ENCODE assay signal across 13 cellular contexts in genomic region chr10:56449770-56450169, GRCh38.
DNase-seq lines count a peak whose midpoint lies in the region; ATAC-seq and TF ChIP-seq lines count a peak whose summit lies in the region.
"Had no signal": no experiment of that assay in that cellular context is flagged by ENCODE, and none has a peak within 500 bp of the region (broad histone marks: within the 10 kb centered on the region; RNA-seq: fewer than 3 reads in every experiment).

No MANE protein-coding gene starts in this region.

- H4K20me1 ChIP-seq in neural cell (ENCODE audit: insufficient read depth): no peaks in the 10 kb centered on the region

- H3K36me3 ChIP-seq in neural cell (ENCODE audit: insufficient read depth, low read length): no peaks in the 10 kb centered on the region
- H3K36me3 ChIP-seq: heart left ventricle, right atrium auricular region, upper lobe of right lung had no signal

- H3K79me2 ChIP-seq in neural cell (replicated peaks; ENCODE audit: insufficient read depth, low read length): no peaks in the 10 kb centered on the region

- H3K9me3 ChIP-seq in neural cell (ENCODE audit: low read length): no peaks in the 10 kb centered on the region
- H3K9me3 ChIP-seq: upper lobe of right lung had no signal

- intact Hi-C loops in head of caudate nucleus (cut with DNase I): no loop called here

- TF ChIP-seq EP300 in neural cell (conservative IDR thresholded peaks at IDR 0.05; ENCODE audit: poor library complexity, severe bottlenecking): no peak

- no peak overlapping the region for H3K4me3 ChIP-seq in neural cell (ENCODE audit: low read length)
- H3K4me3 ChIP-seq: heart left ventricle, right atrium auricular region, upper lobe of right lung had no signal

- peak; percentile 22 for TF ChIP-seq CTCF in neural cell (IDR thresholded peaks at IDR 0.05; ENCODE audit: poor library complexity, severe bottlenecking)

- TF ChIP-seq RAD21 in neural cell (conservative IDR thresholded peaks at IDR 0.05): no peak

- no peak overlapping the region for H3K9ac ChIP-seq in neural cell (ENCODE audit: low read length)

- DNase-seq in NCI-H446 treated with DMSO at 0.1 percent for 48 hours (lab: John Stamatoyannopoulos, UW): peak; percentile 2
- no peak for DNase-seq in NCI-H446 (lab: John Stamatoyannopoulos, UW)
- DNase-seq in HS-5 (ENCODE audit: low read depth): peak; percentile 2
- DNase-seq in OCI-M1 (lab: John Stamatoyannopoulos, UW): peak; percentile 80
- no peak for DNase-seq in DMS 273 treated with DMSO at 0.1 percent for 48 hours (lab: John Stamatoyannopoulos, UW)
- no peak for DNase-seq in head of caudate nucleus
- DNase-seq: activated CD8-positive, alpha-beta T cell treated with anti-CD3 and anti-CD28 coated beads, Interleukin-2, amount 10 ng/mL, durations not matched to agents 7 days and 5 days; DND-41; heart left ventricle; upper lobe of right lung had no signal

- H3K27ac ChIP-seq in neural cell (ENCODE audit: low read length): no peak overlapping the region
- H3K27ac ChIP-seq: heart left ventricle, right atrium auricular region, upper lobe of right lung had no signal

- no peaks in the 10 kb centered on the region for H3K27me3 ChIP-seq in neural cell (ENCODE audit: insufficient read depth, low read depth, low read length)
- H3K27me3 ChIP-seq: heart left ventricle, right atrium auricular region, upper lobe of right lung had no signal

- no peak overlapping the region for H3K4me2 ChIP-seq in neural cell (ENCODE audit: low read length)

- ATAC-seq in GM19395 (IDR thresholded peaks at IDR 0.05; ENCODE audit: unreplicated experiment): no peak
- ATAC-seq: activated CD8-positive, alpha-beta T cell treated with anti-CD3 and anti-CD28 coated beads, Interleukin-2, amount 10 ng/mL, durations not matched to agents 7 days and 5 days; heart left ventricle; upper lobe of right lung had no signal

- H3K9me2 ChIP-seq in neural cell (ENCODE audit: insufficient read depth, low read length): no peaks in the 10 kb centered on the region

- H2AFZ ChIP-seq in neural cell (ENCODE audit: low read depth, low read length): no peak overlapping the region

- no peaks in the 10 kb centered on the region for H3F3A ChIP-seq in neural cell (ENCODE audit: insufficient read depth, low read length, poor library complexity, severe bottlenecking)

TF ChIP-seq in neural cell, 6 proteins besides CTCF, POLR2A, EP300 and RAD21:
- TF ChIP-seq SMC3 (conservative IDR thresholded peaks at IDR 0.05; ENCODE audit: poor library complexity) (no peak), EZH2 (IDR thresholded peaks at IDR 0.05; ENCODE audit: borderline replicate concordance, insufficient read depth, low read length, poor library complexity, severe bottlenecking) (no peak), TAF1 (IDR thresholded peaks at IDR 0.05; ENCODE audit: low read depth) (no peak), MXI1 (conservative IDR thresholded peaks at IDR 0.05; ENCODE audit: poor library complexity, severe bottlenecking) (no peak), POLR2AphosphoS5 (IDR thresholded peaks at IDR 0.05) (no peak), REST (IDR thresholded peaks at IDR 0.05; ENCODE audit: borderline replicate concordance) (no peak)

Comparison
In these comparisons a context has a peak if more than half of its experiments do, and no peak if none do; other contexts are left out.
1. DNase-seq: peak in NCI-H446 treated with DMSO at 0.1 percent for 48 hours (single experiment), HS-5 (single experiment) and OCI-M1 (single experiment); none in NCI-H446 (0 of 2), DMS 273 treated with DMSO at 0.1 percent for 48 hours (single experiment) and head of caudate nucleus (0 of 42).